ENCODE assay signal across 10 cellular contexts in the genomic region with DNA sequence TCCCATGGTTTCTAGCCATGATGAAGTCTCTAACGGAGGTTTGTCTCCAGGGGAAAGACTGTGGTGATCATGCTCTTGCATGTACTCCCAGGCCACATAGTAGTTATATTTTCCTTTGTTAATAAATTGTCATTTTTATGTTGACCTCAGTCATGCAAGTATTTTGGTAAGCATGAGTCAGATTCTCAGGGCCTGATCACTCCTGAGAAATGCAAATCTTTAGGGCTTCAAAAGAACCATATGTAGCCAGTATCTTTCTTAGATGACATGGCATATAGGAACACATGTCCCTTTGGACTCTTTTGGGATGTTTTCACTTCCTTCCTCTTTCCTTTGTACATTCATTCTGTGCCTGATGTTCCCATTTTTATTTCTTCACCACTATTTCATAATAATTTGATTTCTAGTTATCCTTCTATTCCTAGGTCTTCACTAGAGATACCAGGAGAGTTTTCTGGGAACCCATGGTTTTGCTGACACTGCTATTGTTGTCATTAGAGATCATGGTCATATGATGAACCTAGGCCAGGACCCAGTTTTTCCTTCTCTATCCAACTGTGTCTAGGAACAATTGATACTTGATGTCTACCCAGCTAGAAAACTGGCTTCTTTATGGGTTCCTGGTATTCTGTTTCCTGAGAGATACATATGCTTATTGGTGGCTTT.
DNase-seq lines count a peak whose midpoint lies in the region; ATAC-seq and TF ChIP-seq lines count a peak whose summit lies in the region.
"Had no signal": no experiment of that assay in that cellular context is flagged by ENCODE, and none has a peak within 500 bp of the region (broad histone marks: within the 10 kb centered on the region; RNA-seq: fewer than 3 reads in every experiment).

No MANE protein-coding gene starts in this region.

- no peaks in the 10 kb centered on the region for H3K9me3 Mint-ChIP-seq in activated naive CD8-positive, alpha-beta T cell treated with anti-CD3 and anti-CD28 coated beads, Interleukin-2, amount 50 U/mL, for 24 hours
- H3K9me3 Mint-ChIP-seq in activated naive CD8-positive, alpha-beta T cell treated with anti-CD3 and anti-CD28 coated beads for 36 hours = no peaks in the 10 kb centered on the region
- no peaks in the 10 kb centered on the region for H3K9me3 Mint-ChIP-seq in activated naive CD4-positive, alpha-beta T cell treated with anti-CD3 and anti-CD28 coated beads for 36 hours
- H3K9me3 Mint-ChIP-seq: H9 had no signal

- H3K27me3 ChIP-seq in aorta (ENCODE audit: control insufficient read depth in 1 of 2, insufficient read depth in 2 of 2, low read length in 1 of 2) = no peaks in the 10 kb centered on the region

- H3K27ac ChIP-seq in aorta (ENCODE audit: low read depth in 1 of 2, low read length in 2 of 2) = no peak overlapping the region

- intact Hi-C loops in aorta (cut with DNase I) = loop anchor here in 1 of 2 donors (10.0 kb wide), 1 partner anchor 260 kb away; no protein-coding TSS in a partner anchor
- intact Hi-C loops in activated naive CD4-positive, alpha-beta T cell treated with anti-CD3 and anti-CD28 coated beads for 36 hours (cut with micrococcal nuclease) = no loop called here

- CTCF ChIA-PET in activated naive CD4-positive, alpha-beta T cell treated with anti-CD3 and anti-CD28 coated beads for 36 hours (lab: Charles Lee) = interaction anchor here (0.6 kb wide), 1 partner anchor 1068 kb away, joined by 3 read pairs; no protein-coding TSS in a partner anchor

- WGBS in aorta, 2 donors = 10 to 17% methylated on average over 1 of the region's 1 CpG

- H3K27ac Mint-ChIP-seq in activated naive CD8-positive, alpha-beta T cell treated with anti-CD3 and anti-CD28 coated beads, Interleukin-2, amount 50 U/mL, for 24 hours = no peak overlapping the region
- H3K27ac Mint-ChIP-seq in activated naive CD8-positive, alpha-beta T cell treated with anti-CD3 and anti-CD28 coated beads for 36 hours = no peak overlapping the region
- H3K27ac Mint-ChIP-seq in activated naive CD4-positive, alpha-beta T cell treated with anti-CD3 and anti-CD28 coated beads for 36 hours = no peak overlapping the region
- H3K27ac Mint-ChIP-seq: H9 had no signal

- peaks cover 2% of the 10 kb centered on the region for H3K27me3 Mint-ChIP-seq in activated naive CD8-positive, alpha-beta T cell treated with anti-CD3 and anti-CD28 coated beads, Interleukin-2, amount 50 U/mL, for 24 hours
- peaks cover 7% of the 10 kb centered on the region for H3K27me3 Mint-ChIP-seq in activated naive CD8-positive, alpha-beta T cell treated with anti-CD3 and anti-CD28 coated beads for 36 hours
- peaks cover 7% of the 10 kb centered on the region for H3K27me3 Mint-ChIP-seq in activated naive CD4-positive, alpha-beta T cell treated with anti-CD3 and anti-CD28 coated beads for 36 hours (ENCODE audit: low read depth)

- H3K36me3 ChIP-seq in aorta (ENCODE audit: control insufficient read depth in 1 of 2, insufficient read depth in 2 of 2, low read length in 1 of 2) = no peaks in the 10 kb centered on the region

- no peaks in the 10 kb centered on the region for H3K9me3 ChIP-seq in aorta (ENCODE audit: control insufficient read depth, low read length)

- no peak overlapping the region for H3K4me3 ChIP-seq in aorta (ENCODE audit: low read length in 2 of 2)

- no peaks in the 10 kb centered on the region for H3K36me3 Mint-ChIP-seq in activated naive CD8-positive, alpha-beta T cell treated with anti-CD3 and anti-CD28 coated beads, Interleukin-2, amount 50 U/mL, for 24 hours (ENCODE audit: low read depth)
- no peaks in the 10 kb centered on the region for H3K36me3 Mint-ChIP-seq in activated naive CD8-positive, alpha-beta T cell treated with anti-CD3 and anti-CD28 coated beads for 36 hours
- H3K36me3 Mint-ChIP-seq in activated naive CD4-positive, alpha-beta T cell treated with anti-CD3 and anti-CD28 coated beads for 36 hours (ENCODE audit: low read depth) = no peaks in the 10 kb centered on the region

- peak; percentile 73 for ATAC-seq in activated naive CD8-positive, alpha-beta T cell treated with anti-CD3 and anti-CD28 coated beads, Interleukin-2, amount 50 U/mL, for 24 hours
- ATAC-seq in HG02938 (IDR thresholded peaks at IDR 0.05; ENCODE audit: unreplicated experiment) (peak; percentile 98), SK-N-SH treated with all-trans-retinoic acid at 6 μM for 48 hours (peak; percentile 44), aorta (ENCODE audit: low FRiP score) (peak; percentile 65)

- H3K4me1 Mint-ChIP-seq in activated naive CD8-positive, alpha-beta T cell treated with anti-CD3 and anti-CD28 coated beads, Interleukin-2, amount 50 U/mL, for 24 hours = peaks cover 12% of the 10 kb centered on the region
- H3K4me1 Mint-ChIP-seq in activated naive CD8-positive, alpha-beta T cell treated with anti-CD3 and anti-CD28 coated beads for 36 hours = peaks cover 13% of the 10 kb centered on the region
- no peaks in the 10 kb centered on the region for H3K4me1 Mint-ChIP-seq in activated naive CD4-positive, alpha-beta T cell treated with anti-CD3 and anti-CD28 coated beads for 36 hours (ENCODE audit: low read depth)

- DNase-seq in activated naive CD8-positive, alpha-beta T cell treated with anti-CD3 and anti-CD28 coated beads, Interleukin-2, amount 50 U/mL, for 24 hours = no peak
- no peak for DNase-seq in activated naive CD8-positive, alpha-beta T cell treated with anti-CD3 and anti-CD28 coated beads for 36 hours
- DNase-seq in aorta (no peak), NCI-H128 (lab: John Stamatoyannopoulos, UW; ENCODE audit: unreplicated experiment) (no peak), NCI-H146 (lab: John Stamatoyannopoulos, UW) (no peak)
- DNase-seq in activated naive CD4-positive, alpha-beta T cell treated with anti-CD3 and anti-CD28 coated beads for 36 hours = no peak
- DNase-seq: activated effector memory CD4-positive, alpha-beta T cell treated with anti-CD3 and anti-CD28 coated beads, Interleukin-2, amount 50 U/mL, for 16 hours; H9 had no signal

- no peak overlapping the region for H3K4me3 Mint-ChIP-seq in activated naive CD8-positive, alpha-beta T cell treated with anti-CD3 and anti-CD28 coated beads, Interleukin-2, amount 50 U/mL, for 24 hours
- no peak overlapping the region for H3K4me3 Mint-ChIP-seq in activated naive CD8-positive, alpha-beta T cell treated with anti-CD3 and anti-CD28 coated beads for 36 hours
- no peak overlapping the region for H3K4me3 Mint-ChIP-seq in activated naive CD4-positive, alpha-beta T cell treated with anti-CD3 and anti-CD28 coated beads for 36 hours
- H3K4me3 Mint-ChIP-seq: H9 had no signal

- H3K4me1 ChIP-seq in aorta (ENCODE audit: control insufficient read depth in 1 of 2, insufficient read depth in 2 of 2, low read length in 2 of 2) = peaks cover 2 to 6% of the 10 kb centered on the region in 2 donors

TF ChIP-seq in SK-N-SH treated with all-trans-retinoic acid at 6 μM for 48 hours, 23 proteins besides CTCF, POLR2A, EP300 and RAD21 (continues in another document):
- TF ChIP-seq, protein P1, sequence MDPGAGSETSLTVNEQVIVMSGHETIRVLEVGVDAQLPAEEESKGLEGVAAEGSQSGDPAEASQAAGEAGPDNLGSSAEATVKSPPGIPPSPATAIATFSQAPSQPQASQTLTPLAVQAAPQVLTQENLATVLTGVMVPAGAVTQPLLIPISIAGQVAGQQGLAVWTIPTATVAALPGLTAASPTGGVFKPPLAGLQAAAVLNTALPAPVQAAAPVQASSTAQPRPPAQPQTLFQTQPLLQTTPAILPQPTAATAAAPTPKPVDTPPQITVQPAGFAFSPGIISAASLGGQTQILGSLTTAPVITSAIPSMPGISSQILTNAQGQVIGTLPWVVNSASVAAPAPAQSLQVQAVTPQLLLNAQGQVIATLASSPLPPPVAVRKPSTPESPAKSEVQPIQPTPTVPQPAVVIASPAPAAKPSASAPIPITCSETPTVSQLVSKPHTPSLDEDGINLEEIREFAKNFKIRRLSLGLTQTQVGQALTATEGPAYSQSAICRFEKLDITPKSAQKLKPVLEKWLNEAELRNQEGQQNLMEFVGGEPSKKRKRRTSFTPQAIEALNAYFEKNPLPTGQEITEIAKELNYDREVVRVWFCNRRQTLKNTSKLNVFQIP (CRISPR knock-in tag; IDR thresholded peaks at IDR 0.05; ENCODE audit: borderline replicate concordance, low read depth) = no peak
- TF ChIP-seq ZNF8 (CRISPR knock-in tag; IDR thresholded peaks at IDR 0.05) = no peak
- no peak for TF ChIP-seq OSR1 (CRISPR knock-in tag; IDR thresholded peaks at IDR 0.05)
- TF ChIP-seq ARNTL (CRISPR knock-in tag; IDR thresholded peaks at IDR 0.05; ENCODE audit: borderline replicate concordance, low read depth) = no peak
- TF ChIP-seq, protein P2, sequence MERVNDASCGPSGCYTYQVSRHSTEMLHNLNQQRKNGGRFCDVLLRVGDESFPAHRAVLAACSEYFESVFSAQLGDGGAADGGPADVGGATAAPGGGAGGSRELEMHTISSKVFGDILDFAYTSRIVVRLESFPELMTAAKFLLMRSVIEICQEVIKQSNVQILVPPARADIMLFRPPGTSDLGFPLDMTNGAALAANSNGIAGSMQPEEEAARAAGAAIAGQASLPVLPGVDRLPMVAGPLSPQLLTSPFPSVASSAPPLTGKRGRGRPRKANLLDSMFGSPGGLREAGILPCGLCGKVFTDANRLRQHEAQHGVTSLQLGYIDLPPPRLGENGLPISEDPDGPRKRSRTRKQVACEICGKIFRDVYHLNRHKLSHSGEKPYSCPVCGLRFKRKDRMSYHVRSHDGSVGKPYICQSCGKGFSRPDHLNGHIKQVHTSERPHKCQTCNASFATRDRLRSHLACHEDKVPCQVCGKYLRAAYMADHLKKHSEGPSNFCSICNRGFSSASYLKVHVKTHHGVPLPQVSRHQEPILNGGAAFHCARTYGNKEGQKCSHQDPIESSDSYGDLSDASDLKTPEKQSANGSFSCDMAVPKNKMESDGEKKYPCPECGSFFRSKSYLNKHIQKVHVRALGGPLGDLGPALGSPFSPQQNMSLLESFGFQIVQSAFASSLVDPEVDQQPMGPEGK (CRISPR knock-in tag; IDR thresholded peaks at IDR 0.05; ENCODE audit: borderline replicate concordance) = no peak
- TF ChIP-seq ZFP3 (CRISPR knock-in tag; IDR thresholded peaks at IDR 0.05) = no peak
- TF ChIP-seq CSDC2 (CRISPR knock-in tag; IDR thresholded peaks at IDR 0.05) = no peak
- TF ChIP-seq TCF4 (CRISPR knock-in tag; IDR thresholded peaks at IDR 0.05; ENCODE audit: borderline replicate concordance) = no peak
- no peak for TF ChIP-seq RARB (CRISPR knock-in tag; IDR thresholded peaks at IDR 0.05)
- no peak for TF ChIP-seq ZFP30 (CRISPR knock-in tag; IDR thresholded peaks at IDR 0.05)
- no peak for TF ChIP-seq BACH2 (CRISPR knock-in tag; IDR thresholded peaks at IDR 0.05; ENCODE audit: borderline replicate concordance)

Comparison
In these comparisons a context has a peak if more than half of its experiments do, and no peak if none do; other contexts are left out.
1. ATAC-seq: peak in every context shown above with its lines; median percentile 98 in HG02938; 73 in activated naive CD8-positive, alpha-beta T cell treated with anti-CD3 and anti-CD28 coated beads, Interleukin-2, amount 50 U/mL, for 24 hours; 65 in aorta; 44 in SK-N-SH treated with all-trans-retinoic acid at 6 μM for 48 hours.